In the genomic region with DNA sequence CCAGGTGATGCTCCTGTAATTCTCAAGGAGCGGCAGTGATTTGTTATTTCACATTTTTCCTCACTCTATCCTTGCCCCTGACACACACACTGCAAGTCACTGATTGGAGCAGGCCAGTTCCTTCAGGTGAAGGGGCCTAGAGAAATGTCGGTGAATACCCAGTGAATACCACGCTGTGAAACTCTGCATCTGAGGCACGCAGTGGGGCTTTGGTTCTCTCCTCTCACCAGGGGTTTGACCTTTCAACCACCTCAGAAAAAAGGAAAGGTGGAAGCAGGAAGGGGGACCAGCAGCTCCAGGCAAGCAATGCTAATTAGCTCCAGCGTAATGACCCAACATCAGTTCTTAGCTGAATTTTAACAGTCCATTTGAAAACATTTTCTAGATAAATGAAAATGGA, we compare ENCODE assay signal across 18 cellular contexts. TPM values are rescaled to one million over a fixed set of nuclear protein-coding genes. Genes with fewer than 3 reads are reported as not detected.
"Had no signal": no experiment of that assay in that cellular context is flagged by ENCODE, and none has a peak within 500 bp of the region (broad histone marks: within the 10 kb centered on the region; RNA-seq: fewer than 3 reads in every experiment).

No MANE protein-coding gene starts in this region.

- H3K27ac ChIP-seq: esophagus muscularis mucosa, parathyroid adenoma had no signal

- DNase-seq: activated CD4-positive, alpha-beta T cell treated with anti-CD3 and anti-CD28 coated beads, Interleukin-2, amount 50 U/mL, for 4 hours; activated effector memory CD4-positive, alpha-beta T cell treated with anti-CD3 and anti-CD28 coated beads, Interleukin-2, amount 50 U/mL, for 16 hours; activated T-cell treated with anti-CD3 and anti-CD28 coated beads, Interleukin-2, amount 50 U/mL, for 4 hours; amygdala; effector memory CD8-positive, alpha-beta T cell; kidney; left ventricle myocardium superior; retina; stimulated activated CD4-positive, alpha-beta T cell treated with anti-CD3 and anti-CD28 coated beads, Interleukin-4, amount 100 ng/mL, for 24 hours; stimulated activated naive CD8-positive, alpha-beta T cell treated with anti-CD3 and anti-CD28 coated beads, Interleukin-15, amount 100 ng/mL, for 72 hours; T-helper 17 cell had no signal

- H3K4me3 Mint-ChIP-seq: activated naive CD8-positive, alpha-beta T cell; activated T-cell treated with anti-CD3 and anti-CD28 coated beads, Interleukin-2, amount 50 U/mL, for 4 hours; brain; effector memory CD8-positive, alpha-beta T cell; stimulated activated naive CD8-positive, alpha-beta T cell treated with anti-CD3 and anti-CD28 coated beads, Interleukin-15, amount 100 ng/mL, for 72 hours; T-helper 17 cell had no signal

- H3K27me3 ChIP-seq: esophagus muscularis mucosa had no signal

- H3K79me2 ChIP-seq: parathyroid adenoma had no signal

- H3K4me1 Mint-ChIP-seq: brain had no signal

- H3K9ac ChIP-seq: parathyroid adenoma had no signal

- ATAC-seq: activated T-cell treated with anti-CD3 and anti-CD28 coated beads, Interleukin-2, amount 50 U/mL, for 4 hours; effector memory CD8-positive, alpha-beta T cell; left ventricle myocardium superior; stimulated activated naive CD8-positive, alpha-beta T cell treated with anti-CD3 and anti-CD28 coated beads, Interleukin-15, amount 100 ng/mL, for 72 hours; T-helper 17 cell had no signal

- H2AFZ ChIP-seq: parathyroid adenoma had no signal

- H3K27ac Mint-ChIP-seq: activated naive CD8-positive, alpha-beta T cell; brain; effector memory CD8-positive, alpha-beta T cell; stimulated activated naive CD8-positive, alpha-beta T cell treated with anti-CD3 and anti-CD28 coated beads, Interleukin-15, amount 100 ng/mL, for 72 hours; T-helper 17 cell had no signal

- H3K4me1 ChIP-seq: parathyroid adenoma had no signal

- H3K4me3 ChIP-seq: esophagus muscularis mucosa had no signal

- H3K9me3 Mint-ChIP-seq: activated T-cell treated with anti-CD3 and anti-CD28 coated beads, Interleukin-2, amount 50 U/mL, for 4 hours; brain; effector memory CD8-positive, alpha-beta T cell; stimulated activated naive CD8-positive, alpha-beta T cell treated with anti-CD3 and anti-CD28 coated beads, Interleukin-15, amount 100 ng/mL, for 72 hours had no signal

- H3K9me3 ChIP-seq: esophagus muscularis mucosa had no signal

- H3K27me3 Mint-ChIP-seq: activated naive CD8-positive, alpha-beta T cell; brain; effector memory CD8-positive, alpha-beta T cell; stimulated activated naive CD8-positive, alpha-beta T cell treated with anti-CD3 and anti-CD28 coated beads, Interleukin-15, amount 100 ng/mL, for 72 hours; T-helper 17 cell had no signal

RNA-seq across cellular contexts. Expression of a gene that starts 0.5 kb away (rescaled TPM):
- total RNA-seq: activated T-cell treated with anti-CD3 and anti-CD28 coated beads, Interleukin-2, amount 50 U/mL, for 4 hours; fibroblast of villous mesenchyme; left ventricle myocardium superior; mesenteric fat pad; myocyte had no signal
